Comparison of ENCODE assay signal across 10 cellular contexts in the genomic region with DNA sequence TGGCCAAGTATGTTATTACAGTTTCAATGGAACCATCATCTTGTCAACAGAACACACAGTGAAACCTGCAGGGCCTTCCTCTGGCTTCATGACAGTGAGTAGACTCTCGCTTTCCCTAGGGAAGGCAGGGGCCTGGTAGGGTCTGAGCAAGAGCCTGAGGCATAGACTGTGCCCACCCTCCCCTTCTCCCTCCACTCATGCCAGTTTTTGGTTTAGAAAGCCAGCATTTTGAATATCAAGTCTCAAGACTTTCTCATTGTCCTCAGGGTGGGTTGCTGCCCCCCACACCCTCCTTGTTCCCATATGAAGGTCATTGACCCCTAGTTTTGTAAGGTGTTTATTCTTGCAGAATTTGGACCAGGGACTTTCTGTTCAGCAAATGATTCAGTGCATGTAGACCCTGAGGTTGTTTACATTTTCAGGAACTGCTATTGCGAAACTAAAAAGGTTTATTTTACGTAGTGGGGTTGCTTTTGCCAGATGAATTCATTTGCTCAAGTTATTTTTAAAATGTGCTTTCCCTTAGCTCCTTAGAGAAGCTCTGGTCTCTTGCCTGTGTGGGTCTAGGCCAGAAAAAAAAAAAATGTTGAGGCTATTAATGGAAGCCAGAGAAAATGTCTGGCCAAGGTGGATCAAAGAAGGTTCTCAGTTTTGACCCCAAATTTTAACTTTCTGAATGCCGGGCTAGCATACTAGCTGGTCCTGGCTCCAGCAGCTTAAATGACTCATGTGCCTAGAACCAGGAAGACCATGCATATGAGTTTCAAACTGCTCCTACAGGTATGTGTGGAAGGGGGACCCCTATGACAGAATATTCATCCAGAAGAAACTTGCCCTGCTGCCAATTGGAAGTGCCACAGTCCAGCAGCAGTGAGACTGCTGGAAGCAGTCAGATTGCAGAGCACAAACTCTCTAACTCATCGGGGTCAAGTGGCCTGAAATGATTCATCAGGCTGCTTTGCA. TPM values are rescaled to one million over a fixed set of nuclear protein-coding genes. Genes with fewer than 3 reads are reported as not detected.
DNase-seq lines count a peak whose midpoint lies in the region; ATAC-seq lines count a peak whose summit lies in the region.
"Had no signal": no experiment of that assay in that cellular context is flagged by ENCODE, and none has a peak within 500 bp of the region (broad histone marks: within the 10 kb centered on the region; RNA-seq: fewer than 3 reads in every experiment).

No MANE protein-coding gene starts in this region.

- H3K27ac ChIP-seq in Karpas-422 (ENCODE audit: low read length): no peak overlapping the region

- no peak overlapping the region for H3K4me3 ChIP-seq in Karpas-422 (ENCODE audit: low read length)

- peaks cover 3% of the 10 kb centered on the region for H3K36me3 Mint-ChIP-seq in activated CD8-positive, alpha-beta T cell treated with anti-CD3 and anti-CD28 coated beads, Interleukin-2, amount 10 ng/mL, durations not matched to agents 7 days and 5 days (ENCODE audit: low read depth)

- H3K4me3 Mint-ChIP-seq in activated CD8-positive, alpha-beta T cell treated with anti-CD3 and anti-CD28 coated beads, Interleukin-2, amount 10 ng/mL, durations not matched to agents 7 days and 5 days: no peak overlapping the region
- H3K4me3 Mint-ChIP-seq: stimulated activated naive B cell treated with anti-CD40 and anti-IgM and Interleukin-4, amounts not matched to agents 10 μg/mL and 1 μg/mL and 100 μg/mL, for 72 hours; T-helper 1 cell treated with Interleukin-12 subunit alpha and Interleukin-12 subunit beta and Interleukin-4 antibody, amounts not matched to agents 30 μg/mL and 1 μg/mL, for 36 hours had no signal

- H3K4me2 ChIP-seq in Karpas-422 (ENCODE audit: low read depth, low read length, poor library complexity, severe bottlenecking): no peak overlapping the region

- ATAC-seq in GM18868 (IDR thresholded peaks at IDR 0.05; ENCODE audit: unreplicated experiment) (peak; percentile 58), HG03565 (IDR thresholded peaks at IDR 0.05; ENCODE audit: unreplicated experiment) (peak; percentile 27), esophagus mucosa (peak; percentile 11)
- no peak for ATAC-seq in activated CD8-positive, alpha-beta T cell treated with anti-CD3 and anti-CD28 coated beads, Interleukin-2, amount 10 ng/mL, durations not matched to agents 7 days and 5 days

- no peaks in the 10 kb centered on the region for H3K9me3 Mint-ChIP-seq in activated CD8-positive, alpha-beta T cell treated with anti-CD3 and anti-CD28 coated beads, Interleukin-2, amount 10 ng/mL, durations not matched to agents 7 days and 5 days (ENCODE audit: insufficient read depth)
- H3K9me3 Mint-ChIP-seq: stimulated activated naive B cell treated with anti-CD40 and anti-IgM and Interleukin-4, amounts not matched to agents 10 μg/mL and 1 μg/mL and 100 μg/mL, for 72 hours; T-helper 1 cell treated with Interleukin-12 subunit alpha and Interleukin-12 subunit beta and Interleukin-4 antibody, amounts not matched to agents 30 μg/mL and 1 μg/mL, for 36 hours had no signal

- peak; percentile 96 for DNase-seq in renal cortical epithelial cell (ENCODE audit: low read depth)
- no peak for DNase-seq in cerebellar cortex (ENCODE audit: low spot score)
- DNase-seq in effector CD4-positive, alpha-beta T cell: no peak
- no peak for DNase-seq in activated CD8-positive, alpha-beta T cell treated with anti-CD3 and anti-CD28 coated beads, Interleukin-2, amount 10 ng/mL, durations not matched to agents 7 days and 5 days
- DNase-seq in Karpas-422: no peak
- DNase-seq: stimulated activated naive B cell treated with anti-CD40 and anti-IgM and Interleukin-4, amounts not matched to agents 10 μg/mL and 1 μg/mL and 100 μg/mL, for 72 hours had no signal

- H3K4me1 Mint-ChIP-seq in activated CD8-positive, alpha-beta T cell treated with anti-CD3 and anti-CD28 coated beads, Interleukin-2, amount 10 ng/mL, durations not matched to agents 7 days and 5 days (ENCODE audit: low read depth): peaks cover 2% of the 10 kb centered on the region

- no peaks in the 10 kb centered on the region for H4K20me1 ChIP-seq in Karpas-422 (ENCODE audit: insufficient read depth, low read depth, low read length)

- no peak overlapping the region for H2AFZ ChIP-seq in Karpas-422 (ENCODE audit: low read length)

- no peaks in the 10 kb centered on the region for H3K79me2 ChIP-seq in Karpas-422 (ENCODE audit: low read length)

- no peaks in the 10 kb centered on the region for H3K4me1 ChIP-seq in Karpas-422 (ENCODE audit: low read length)

- H3K27me3 ChIP-seq in Karpas-422 (ENCODE audit: low read length): no peaks in the 10 kb centered on the region

- CTCF ChIA-PET in activated CD8-positive, alpha-beta T cell treated with anti-CD3 and anti-CD28 coated beads, Interleukin-2, amount 10 ng/mL, durations not matched to agents 7 days and 5 days (lab: Charles Lee): interaction anchor here (1.2 to 2.4 kb wide), 2 partner anchors 10 to 207 kb away, joined by 3 to 13 read pairs; no protein-coding TSS in a partner anchor

- no peaks in the 10 kb centered on the region for H3K27me3 Mint-ChIP-seq in activated CD8-positive, alpha-beta T cell treated with anti-CD3 and anti-CD28 coated beads, Interleukin-2, amount 10 ng/mL, durations not matched to agents 7 days and 5 days (ENCODE audit: low read depth)
- H3K27me3 Mint-ChIP-seq: stimulated activated naive B cell treated with anti-CD40 and anti-IgM and Interleukin-4, amounts not matched to agents 10 μg/mL and 1 μg/mL and 100 μg/mL, for 72 hours had no signal

- POLR2A ChIA-PET in activated CD8-positive, alpha-beta T cell treated with anti-CD3 and anti-CD28 coated beads, Interleukin-2, amount 10 ng/mL, durations not matched to agents 7 days and 5 days (lab: Charles Lee): no interaction called here

- no peaks in the 10 kb centered on the region for H3K9me2 ChIP-seq in Karpas-422 (replicated peaks; ENCODE audit: insufficient read depth, low read length)

- H3K9ac ChIP-seq in Karpas-422 (ENCODE audit: low read length): no peak overlapping the region

- H3K9me3 ChIP-seq in Karpas-422 (ENCODE audit: low read length): no peaks in the 10 kb centered on the region

- no peak overlapping the region for H3K27ac Mint-ChIP-seq in activated CD8-positive, alpha-beta T cell treated with anti-CD3 and anti-CD28 coated beads, Interleukin-2, amount 10 ng/mL, durations not matched to agents 7 days and 5 days
- H3K27ac Mint-ChIP-seq: stimulated activated naive B cell treated with anti-CD40 and anti-IgM and Interleukin-4, amounts not matched to agents 10 μg/mL and 1 μg/mL and 100 μg/mL, for 72 hours; T-helper 1 cell treated with Interleukin-12 subunit alpha and Interleukin-12 subunit beta and Interleukin-4 antibody, amounts not matched to agents 30 μg/mL and 1 μg/mL, for 36 hours had no signal

- peaks cover 3% of the 10 kb centered on the region; the same call in 1 of the 2 replicates for H3K36me3 ChIP-seq in Karpas-422 (ENCODE audit: insufficient read depth, low read length)

RNA-seq across cellular contexts. Expression of a gene that starts 10.1 kb away (rescaled TPM):
- total RNA-seq in esophagus mucosa (3.7 TPM), renal cortical epithelial cell (0.87 and 1.4 TPM in 2 replicates)
- 1 to 10 TPM; 2.5 to 2.8 TPM for total RNA-seq in activated CD8-positive, alpha-beta T cell treated with anti-CD3 and anti-CD28 coated beads, Interleukin-2, amount 10 ng/mL, durations not matched to agents 7 days and 5 days
- 0.25 and 0.45 TPM in 2 replicates for total RNA-seq in Karpas-422 (2014; rRNA removed; shearing (Covaris generic); ENCODE audit: low replicate concordance)

RNA-seq across cellular contexts. Expression of a gene that starts 15.7 kb away (rescaled TPM):
- total RNA-seq in esophagus mucosa (not detected), renal cortical epithelial cell (not detected in 2 replicates)
- total RNA-seq in activated CD8-positive, alpha-beta T cell treated with anti-CD3 and anti-CD28 coated beads, Interleukin-2, amount 10 ng/mL, durations not matched to agents 7 days and 5 days: not detected
- not detected in 2 replicates for total RNA-seq in Karpas-422 (2014; rRNA removed; shearing (Covaris generic); ENCODE audit: low replicate concordance)

RNA-seq across cellular contexts. Expression of a gene that starts 33.5 kb away (rescaled TPM):
- 6.4 TPM for total RNA-seq in esophagus mucosa
- 7.4 and 7.5 TPM in 2 replicates for total RNA-seq in renal cortical epithelial cell
- total RNA-seq in activated CD8-positive, alpha-beta T cell treated with anti-CD3 and anti-CD28 coated beads, Interleukin-2, amount 10 ng/mL, durations not matched to agents 7 days and 5 days: 10 to 100 TPM in 1 of 2 experiments, 1 to 10 TPM in 1; 7.5 to 10.2 TPM
- total RNA-seq in Karpas-422 (2014; rRNA removed; shearing (Covaris generic); ENCODE audit: low replicate concordance): 14.0 and 40.6 TPM in 2 replicates
